ENCODE assay signal across 16 cellular contexts in genomic region chr15:63198315-63198714, GRCh38. TPM values are rescaled to one million over a fixed set of nuclear protein-coding genes. Genes with fewer than 3 reads are reported as not detected.
DNase-seq lines count a peak whose midpoint lies in the region; ATAC-seq, FAIRE-seq and TF ChIP-seq lines count a peak whose summit lies in the region.
"Had no signal": no experiment of that assay in that cellular context is flagged by ENCODE, and none has a peak within 500 bp of the region (broad histone marks: within the 10 kb centered on the region; RNA-seq: fewer than 3 reads in every experiment).

No MANE protein-coding gene starts in this region.

- peak; percentile 78 for FAIRE-seq in GM12891 (lab: Jason Lieb, UNC)

- H3K27ac Mint-ChIP-seq in activated naive CD8-positive, alpha-beta T cell treated with anti-CD3 and anti-CD28 coated beads for 36 hours: peak overlapping the region; percentile 49
- H3K27ac Mint-ChIP-seq in naive thymus-derived CD8-positive, alpha-beta T cell: peak overlapping the region in 8 of 10 donors; percentile 24 to 91 (median 64)
- H3K27ac Mint-ChIP-seq: activated CD4-positive, alpha-beta memory T cell treated with anti-CD3 and anti-CD28 coated beads, Interleukin-2, amount 10 ng/mL, durations not matched to agents 7 days and 5 days had no signal

- peaks cover 13% of the 10 kb centered on the region for H3K4me1 ChIP-seq in mucosa of descending colon (ENCODE audit: low read depth)

- H3K27me3 Mint-ChIP-seq in activated naive CD8-positive, alpha-beta T cell treated with anti-CD3 and anti-CD28 coated beads for 36 hours: no peaks in the 10 kb centered on the region
- H3K27me3 Mint-ChIP-seq in naive thymus-derived CD8-positive, alpha-beta T cell: no peaks in the 10 kb centered on the region
- H3K27me3 Mint-ChIP-seq: activated CD4-positive, alpha-beta memory T cell treated with anti-CD3 and anti-CD28 coated beads, Interleukin-2, amount 10 ng/mL, durations not matched to agents 7 days and 5 days had no signal

- no peak for TF ChIP-seq CTCF in mucosa of descending colon (IDR thresholded peaks at IDR 0.05)

- no peak for ATAC-seq in naive thymus-derived CD8-positive, alpha-beta T cell
- no peak for ATAC-seq in mucosa of descending colon
- no peak for ATAC-seq in activated CD4-positive, CD25-positive, alpha-beta regulatory T cell treated with anti-CD3 and anti-CD28 coated beads, Interleukin-2, amount 50 U/mL, for 24 hours
- ATAC-seq: left colon had no signal

- POLR2A ChIA-PET in naive thymus-derived CD8-positive, alpha-beta T cell (lab: Charles Lee): interaction anchor here (0.5 kb wide), 1 partner anchor 40 kb away, joined by 4 read pairs; no protein-coding TSS in a partner anchor

- peaks cover 74% of the 10 kb centered on the region for H3K36me3 Mint-ChIP-seq in activated naive CD8-positive, alpha-beta T cell treated with anti-CD3 and anti-CD28 coated beads for 36 hours
- H3K36me3 Mint-ChIP-seq in naive thymus-derived CD8-positive, alpha-beta T cell: peaks cover 0 to 17% (median 14%) of the 10 kb centered on the region in 3 donors

- no peak for DNase-seq in GM12891 (ENCODE audit: insufficient read length, low spot score)
- DNase-seq in NCI-H1694 (lab: John Stamatoyannopoulos, UW): peak; percentile 27
- no peak for DNase-seq in activated naive CD8-positive, alpha-beta T cell treated with anti-CD3 and anti-CD28 coated beads for 36 hours
- DNase-seq in naive thymus-derived CD8-positive, alpha-beta T cell: no peak
- DNase-seq in mucosa of descending colon: no peak
- no peak for DNase-seq in NK-92 treated with Interleukin-12 subunit alpha and Interleukin-12 subunit beta, amount 100 ng/mL, for 24 hours (lab: John Stamatoyannopoulos, UW)
- DNase-seq in NCI-H2196 treated with DMSO at 0.1 percent for 48 hours (lab: John Stamatoyannopoulos, UW; ENCODE audit: unreplicated experiment): no peak
- DNase-seq: activated CD4-positive, alpha-beta memory T cell treated with anti-CD3 and anti-CD28 coated beads, Interleukin-2, amount 10 ng/mL, durations not matched to agents 7 days and 5 days; adrenal gland; dorsolateral prefrontal cortex; left colon; NCI-H1092 treated with DMSO at 0.1 percent for 48 hours; T-helper 2 cell; testis had no signal

- no peaks in the 10 kb centered on the region for H3K36me3 ChIP-seq in mucosa of descending colon (ENCODE audit: low read depth)
- H3K36me3 ChIP-seq: adrenal gland had no signal

- no peaks in the 10 kb centered on the region for H3K9me3 ChIP-seq in mucosa of descending colon
- H3K9me3 ChIP-seq: adrenal gland, testis had no signal

- H3K4me3 ChIP-seq in mucosa of descending colon: no peak overlapping the region
- H3K4me3 ChIP-seq: adrenal gland, dorsolateral prefrontal cortex, testis had no signal

- intact Hi-C loops in mucosa of descending colon (cut with DNase I, micrococcal nuclease): no loop called here

- no peak for TF ChIP-seq POLR2A in GM12891 (IDR thresholded peaks at IDR 0.05; ENCODE audit: low read depth, low read length)

- peak overlapping the region; percentile 8 for H3K4me3 Mint-ChIP-seq in activated naive CD8-positive, alpha-beta T cell treated with anti-CD3 and anti-CD28 coated beads for 36 hours
- peak overlapping the region in 8 of 10 donors; percentile 2 to 54 (median 28) for H3K4me3 Mint-ChIP-seq in naive thymus-derived CD8-positive, alpha-beta T cell
- H3K4me3 Mint-ChIP-seq: activated CD4-positive, alpha-beta memory T cell treated with anti-CD3 and anti-CD28 coated beads, Interleukin-2, amount 10 ng/mL, durations not matched to agents 7 days and 5 days; neural crest cell had no signal

- H3K9me3 Mint-ChIP-seq in activated naive CD8-positive, alpha-beta T cell treated with anti-CD3 and anti-CD28 coated beads for 36 hours: peaks cover 2% of the 10 kb centered on the region
- H3K9me3 Mint-ChIP-seq in naive thymus-derived CD8-positive, alpha-beta T cell: no peaks in the 10 kb centered on the region
- H3K9me3 Mint-ChIP-seq: activated CD4-positive, alpha-beta memory T cell treated with anti-CD3 and anti-CD28 coated beads, Interleukin-2, amount 10 ng/mL, durations not matched to agents 7 days and 5 days had no signal

- peaks cover 88% of the 10 kb centered on the region for H3K4me1 Mint-ChIP-seq in activated naive CD8-positive, alpha-beta T cell treated with anti-CD3 and anti-CD28 coated beads for 36 hours
- H3K4me1 Mint-ChIP-seq in naive thymus-derived CD8-positive, alpha-beta T cell: peaks cover 49 to 96% (median 88%) of the 10 kb centered on the region in 4 donors

TF ChIP-seq in GM12891, 5 proteins besides CTCF, POLR2A, EP300 and RAD21:
- TF ChIP-seq POLR2AphosphoS5 (IDR thresholded peaks at IDR 0.05; ENCODE audit: low read depth, low read length) (no peak), PAX5 (IDR thresholded peaks at IDR 0.05; ENCODE audit: insufficient read depth, low read length, severe bottlenecking) (no peak), POU2F2 (IDR thresholded peaks at IDR 0.05; ENCODE audit: low read depth, low read length) (no peak), TAF1 (IDR thresholded peaks at IDR 0.05; ENCODE audit: low read depth, low read length) (no peak), SPI1 (IDR thresholded peaks at IDR 0.05; ENCODE audit: low read depth, low read length) (no peak)
TF ChIP-seq in GM12891: peak in this region for 0.

RNA-seq across cellular contexts. Expression of gene RAB8B, which starts 8.9 kb away (rescaled TPM):
- polyA plus RNA-seq in GM12891 (2012; ENCODE audit: low read depth, missing spikeins): 55.6 TPM
- 100 to 1,000 TPM; 231 to 239 TPM for total RNA-seq in activated naive CD8-positive, alpha-beta T cell treated with anti-CD3 and anti-CD28 coated beads for 36 hours
- total RNA-seq in naive thymus-derived CD8-positive, alpha-beta T cell: 10 to 100 TPM; 78.4 to 79.6 TPM
- polyA plus RNA-seq in naive thymus-derived CD8-positive, alpha-beta T cell: 10 to 100 TPM; 35.1 to 40.7 (median 35.3) TPM
- 10 to 100 TPM in 2 of 3 donors, 1 to 10 TPM in 1; 7.4 to 26.4 (median 18.3) TPM for total RNA-seq in mucosa of descending colon

RNA-seq across cellular contexts. Expression of gene RPS27L, which starts 41.0 kb away (rescaled TPM):
- 319 TPM for polyA plus RNA-seq in GM12891 (2012; ENCODE audit: low read depth, missing spikeins)
- 100 to 1,000 TPM; 132 TPM for total RNA-seq in activated naive CD8-positive, alpha-beta T cell treated with anti-CD3 and anti-CD28 coated beads for 36 hours
- total RNA-seq in naive thymus-derived CD8-positive, alpha-beta T cell: 100 to 1,000 TPM; 139 to 142 TPM
- polyA plus RNA-seq in naive thymus-derived CD8-positive, alpha-beta T cell: 100 to 1,000 TPM; 143 to 221 (median 206) TPM
- 100 to 1,000 TPM; 187 to 234 (median 208) TPM for total RNA-seq in mucosa of descending colon
